ENCODE assay signal across 15 cellular contexts in genomic region chr5:79935992-79936643, GRCh38. TPM values are rescaled to one million over a fixed set of nuclear protein-coding genes. Genes with fewer than 3 reads are reported as not detected.
DNase-seq lines count a peak whose midpoint lies in the region; ATAC-seq and TF ChIP-seq lines count a peak whose summit lies in the region.
"Had no signal": no experiment of that assay in that cellular context is flagged by ENCODE, and none has a peak within 500 bp of the region (broad histone marks: within the 10 kb centered on the region; RNA-seq: fewer than 3 reads in every experiment).

No MANE protein-coding gene starts in this region.

- H3K27ac Mint-ChIP-seq in GM23338 (no peak overlapping the region), mesothelial cell of epicardium (no peak overlapping the region)
- H3K27ac Mint-ChIP-seq: activated T-cell treated with anti-CD3 and anti-CD28 coated beads, Interleukin-2, amount 50 U/mL, for 72 hours; CD4-positive, CD25-positive, alpha-beta regulatory T cell had no signal

- no peak overlapping the region for H3K27ac ChIP-seq in GM23338 (ENCODE audit: low read depth)
- H3K27ac ChIP-seq in heart right ventricle = peak overlapping the region in 5 of 10 donors; percentile 42 to 69 (median 50)
- H3K27ac ChIP-seq: upper lobe of left lung had no signal

- intact Hi-C loops in heart right ventricle (cut with DNase I) = no loop called here

- 67 to 74% methylated on average over 4 of the region's 4 CpGs for WGBS in heart right ventricle, 2 donors

- H3K4me3 Mint-ChIP-seq in GM23338 (no peak overlapping the region), mesothelial cell of epicardium (no peak overlapping the region)
- H3K4me3 Mint-ChIP-seq: activated T-cell treated with anti-CD3 and anti-CD28 coated beads, Interleukin-2, amount 50 U/mL, for 72 hours; CD4-positive, CD25-positive, alpha-beta regulatory T cell had no signal

- H2AFZ ChIP-seq in GM23338 = peak overlapping the region; percentile 52; the same call in 1 of the 2 replicates

- H3K4me1 ChIP-seq in GM23338 (ENCODE audit: insufficient read depth) = no peaks in the 10 kb centered on the region
- H3K4me1 ChIP-seq in adipocyte (ENCODE audit: control insufficient read depth, insufficient read depth, low read length) = peaks cover 32% of the 10 kb centered on the region
- H3K4me1 ChIP-seq in heart right ventricle = peaks cover 0 to 26% (median 4%) of the 10 kb centered on the region in 9 donors
- H3K4me1 ChIP-seq: upper lobe of left lung had no signal

- H3K4me1 Mint-ChIP-seq in GM23338 (peaks cover 7% of the 10 kb centered on the region; the same call in 1 of the 3 replicates), mesothelial cell of epicardium (peaks cover 7% of the 10 kb centered on the region)
- H3K4me1 Mint-ChIP-seq: CD4-positive, CD25-positive, alpha-beta regulatory T cell had no signal

- no peaks in the 10 kb centered on the region for H3K9me2 ChIP-seq in GM23338 (ENCODE audit: insufficient read depth)

- H3K9me3 Mint-ChIP-seq in GM23338 (no peaks in the 10 kb centered on the region), mesothelial cell of epicardium (no peaks in the 10 kb centered on the region)
- H3K9me3 Mint-ChIP-seq: activated T-cell treated with anti-CD3 and anti-CD28 coated beads, Interleukin-2, amount 50 U/mL, for 72 hours had no signal

- TF ChIP-seq CTCF in GM23338 (conservative IDR thresholded peaks at IDR 0.05; ENCODE audit: low read depth in 2 of 2) (no peak), heart right ventricle (IDR thresholded peaks at IDR 0.05) (no peak), mesothelial cell of epicardium (IDR thresholded peaks at IDR 0.05; ENCODE audit: unreplicated experiment) (no peak)

- no peaks in the 10 kb centered on the region for H3K27me3 Mint-ChIP-seq in GM23338 (ENCODE audit: insufficient read depth, low read depth, poor library complexity)
- no peaks in the 10 kb centered on the region for H3K27me3 Mint-ChIP-seq in mesothelial cell of epicardium (ENCODE audit: low read depth)

- H3K36me3 Mint-ChIP-seq in GM23338 (ENCODE audit: low read depth) (no peaks in the 10 kb centered on the region), mesothelial cell of epicardium (no peaks in the 10 kb centered on the region)
- H3K36me3 Mint-ChIP-seq: CD4-positive, CD25-positive, alpha-beta regulatory T cell had no signal

- H3K9me3 ChIP-seq in adipocyte (ENCODE audit: control insufficient read depth, low read length) (no peaks in the 10 kb centered on the region), heart right ventricle (peaks cover 0 to 3% (median 0%) of the 10 kb centered on the region in 11 donors)
- H3K9me3 ChIP-seq: upper lobe of left lung had no signal

- ATAC-seq in GM23338 = no peak
- ATAC-seq in heart right ventricle = peak in 6 of 8 donors; percentile 77 to 91 (median 87)
- ATAC-seq in HG03565 (IDR thresholded peaks at IDR 0.05; ENCODE audit: unreplicated experiment) = no peak
- ATAC-seq: activated T-cell treated with anti-CD3 and anti-CD28 coated beads, Interleukin-2, amount 50 U/mL, for 72 hours had no signal

- no peak overlapping the region for H3K4me2 ChIP-seq in GM23338

- H3K79me2 ChIP-seq in GM23338 (replicated peaks; ENCODE audit: insufficient read depth) = no peaks in the 10 kb centered on the region

- H4K20me1 ChIP-seq in GM23338 (replicated peaks; ENCODE audit: insufficient read depth) = no peaks in the 10 kb centered on the region

- H3K9ac ChIP-seq in adipocyte (ENCODE audit: low read length) = peak overlapping the region; percentile 22

- no peaks in the 10 kb centered on the region for H3F3A ChIP-seq in GM23338 (replicated peaks; ENCODE audit: low read depth)

- no peaks in the 10 kb centered on the region for H3K27me3 ChIP-seq in GM23338 (ENCODE audit: insufficient read depth)
- no peaks in the 10 kb centered on the region for H3K27me3 ChIP-seq in adipocyte (replicated peaks; ENCODE audit: control insufficient read depth, insufficient read depth, low read length)
- no peaks in the 10 kb centered on the region for H3K27me3 ChIP-seq in heart right ventricle
- H3K27me3 ChIP-seq: upper lobe of left lung had no signal

- DNase-seq in GM23338 (ENCODE audit: low spot score) (no peak), adipocyte (ENCODE audit: low read depth) (peak; percentile 85), heart right ventricle (peak in 1 of 2 donors; percentile 22), skeletal muscle cell (ENCODE audit: low read depth) (peak; percentile 62), mesothelial cell of epicardium (ENCODE audit: low spot score in 2 of 2, unreplicated experiment in 2 of 2) (no peak), NCI-H446 (lab: John Stamatoyannopoulos, UW) (no peak)
- DNase-seq: activated CD4-positive, alpha-beta T cell treated with anti-CD3 and anti-CD28 coated beads for 48 hours; activated T-cell treated with anti-CD3 and anti-CD28 coated beads, Interleukin-2, amount 50 U/mL, for 72 hours; CD4-positive, CD25-positive, alpha-beta regulatory T cell; cortex of kidney; NCI-H1436 treated with DMSO at 0.1 percent for 48 hours; NCI-H524 treated with DMSO at 0.1 percent for 48 hours; stimulated activated CD4-positive, alpha-beta T cell treated with anti-CD3 and anti-CD28 coated beads, Interleukin-2, amount 100 ng/mL, for 48 hours had no signal

- H3K4me3 ChIP-seq in GM23338 (no peak overlapping the region), adipocyte (ENCODE audit: low read length) (peak overlapping the region; percentile 48), heart right ventricle (no peak overlapping the region), skeletal muscle cell (ENCODE audit: low read depth, low read length) (no peak overlapping the region)
- H3K4me3 ChIP-seq: upper lobe of left lung had no signal

- no peaks in the 10 kb centered on the region for H3K36me3 ChIP-seq in GM23338 (ENCODE audit: insufficient read depth)
- H3K36me3 ChIP-seq in adipocyte (ENCODE audit: control insufficient read depth, insufficient read depth, low read length, severe bottlenecking) = no peaks in the 10 kb centered on the region
- H3K36me3 ChIP-seq in heart right ventricle = no peaks in the 10 kb centered on the region
- H3K36me3 ChIP-seq: upper lobe of left lung had no signal

TF ChIP-seq in GM23338, 12 proteins besides CTCF, POLR2A, EP300 and RAD21:
- TF ChIP-seq STAT1 (IDR thresholded peaks at IDR 0.05; ENCODE audit: unreplicated experiment) (no peak), ZNF114 (CRISPR knock-in tag; IDR thresholded peaks at IDR 0.05) (no peak)

RNA-seq across cellular contexts. Expression of gene MTX3, which starts 54.9 kb away (rescaled TPM):
- total RNA-seq in GM23338 (2014; rRNA removed; shearing (Covaris generic)) = 33.2 and 33.8 TPM in 2 replicates
- polyA plus RNA-seq in GM23338 (2016; fragmentation: Nextera tagmentation; extraction: Ambion mirVana) (9.4 and 11.3 TPM in 2 replicates), heart right ventricle (1 to 10 TPM; 4.3 to 8.8 TPM)
- total RNA-seq in heart right ventricle (10 to 100 TPM in 9 of 10 donors, 1 to 10 TPM in 1; 10.0 to 14.5 (median 11.6) TPM), mesothelial cell of epicardium (28.4 to 32.7 TPM (median 29.9 TPM) in 3 replicates)

Comparison
In these comparisons a context has a peak if more than half of its experiments do, and no peak if none do; other contexts are left out.
1. ATAC-seq: peak in heart right ventricle (6 of 8); none in GM23338 (single experiment) and HG03565 (single experiment).
2. DNase-seq: peak in adipocyte (single experiment) and skeletal muscle cell (single experiment); none in GM23338 (single experiment), mesothelial cell of epicardium (0 of 2) and NCI-H446 (0 of 2).